9 cellular contexts compared by ENCODE assay signal in genomic region chr10:93071674-93072224, GRCh38. TPM values are rescaled to one million over a fixed set of nuclear protein-coding genes. Genes with fewer than 3 reads are reported as not detected.
DNase-seq lines count a peak whose midpoint lies in the region; ATAC-seq, FAIRE-seq and TF ChIP-seq lines count a peak whose summit lies in the region.
"Had no signal": no experiment of that assay in that cellular context is flagged by ENCODE, and none has a peak within 500 bp of the region (broad histone marks: within the 10 kb centered on the region; RNA-seq: fewer than 3 reads in every experiment).

No MANE protein-coding gene starts in this region.

- no peak for TF ChIP-seq CTCF in astrocyte (IDR thresholded peaks at IDR 0.05; ENCODE audit: insufficient read depth, low read depth, low read length)
- no peak for TF ChIP-seq CTCF in liver (IDR thresholded peaks at IDR 0.05; ENCODE audit: low read depth, low read length, missing input control)
- TF ChIP-seq CTCF in thyroid gland (IDR thresholded peaks at IDR 0.05), result no peak

- CTCF ChIA-PET in activated naive CD4-positive, alpha-beta T cell treated with anti-CD3 and anti-CD28 coated beads, Interleukin-2, amount 10 ng/mL, durations not matched to agents 7 days and 5 days (lab: Charles Lee), result interaction anchor here (2.3 kb wide), 1 partner anchor 10 kb away, joined by 7 read pairs; no protein-coding TSS in a partner anchor

- peaks cover 98% of the 10 kb centered on the region for H3K27me3 Mint-ChIP-seq in activated naive CD4-positive, alpha-beta T cell treated with anti-CD3 and anti-CD28 coated beads, Interleukin-2, amount 10 ng/mL, durations not matched to agents 7 days and 5 days
- H3K27me3 Mint-ChIP-seq in astrocyte (ENCODE audit: low read depth, unreplicated experiment), result peaks cover 85% of the 10 kb centered on the region

- peak overlapping the region; percentile 29 for H3K4me3 ChIP-seq in astrocyte (ENCODE audit: insufficient read depth, low read depth, low read length)
- peak overlapping the region; percentile 54 to 68 (median 64) for H3K4me3 ChIP-seq in liver (ENCODE audit: low read depth in 1 of 3, low read length in 3 of 3)
- H3K4me3 ChIP-seq in thyroid gland (replicated peaks in 1 of 3), result peak overlapping the region in 2 of 3 donors; percentile 28 to 30
- H3K4me3 ChIP-seq in HAP-1, result no peak overlapping the region

- intact Hi-C loops in thyroid gland (cut with DNase I), result loop anchor here (10.0 kb wide), 1 partner anchor 283 kb away; no protein-coding TSS in a partner anchor

- H3K4me1 ChIP-seq in astrocyte (ENCODE audit: insufficient read depth, low read length), result peaks cover 23% of the 10 kb centered on the region
- peaks cover 30 to 68% (median 53%) of the 10 kb centered on the region in 4 donors for H3K4me1 ChIP-seq in liver (ENCODE audit: control insufficient read depth in 4 of 4, insufficient read depth in 4 of 4, low read length in 3 of 4)
- peaks cover 26 to 33% of the 10 kb centered on the region in 2 donors for H3K4me1 ChIP-seq in thyroid gland
- H3K4me1 ChIP-seq in HAP-1, result peaks cover 10% of the 10 kb centered on the region

- peak overlapping the region; percentile 30 for H3K27ac Mint-ChIP-seq in activated naive CD4-positive, alpha-beta T cell treated with anti-CD3 and anti-CD28 coated beads, Interleukin-2, amount 10 ng/mL, durations not matched to agents 7 days and 5 days
- no peak overlapping the region for H3K27ac Mint-ChIP-seq in astrocyte (ENCODE audit: unreplicated experiment)

- H3K9me3 ChIP-seq in astrocyte (ENCODE audit: insufficient read depth, low read depth, low read length) (no peaks in the 10 kb centered on the region), liver (ENCODE audit: control insufficient read depth in 4 of 4, low read length in 3 of 4) (no peaks in the 10 kb centered on the region), thyroid gland (no peaks in the 10 kb centered on the region), HAP-1 (no peaks in the 10 kb centered on the region)

- TF ChIP-seq RAD21 in liver (IDR thresholded peaks at IDR 0.05), result peak; percentile 14 to 39

- H3K4me1 Mint-ChIP-seq in activated naive CD4-positive, alpha-beta T cell treated with anti-CD3 and anti-CD28 coated beads, Interleukin-2, amount 10 ng/mL, durations not matched to agents 7 days and 5 days, result peaks cover 27% of the 10 kb centered on the region
- peaks cover 10% of the 10 kb centered on the region for H3K4me1 Mint-ChIP-seq in astrocyte (ENCODE audit: low read depth, unreplicated experiment)

- no peak for ATAC-seq in GM21390 (IDR thresholded peaks at IDR 0.05; ENCODE audit: unreplicated experiment)

- TF ChIP-seq POLR2A in thyroid gland (IDR thresholded peaks at IDR 0.05), result no peak

- peaks cover 90% of the 10 kb centered on the region for H3K27me3 ChIP-seq in astrocyte (ENCODE audit: insufficient read depth, low read length)
- H3K27me3 ChIP-seq in liver (ENCODE audit: control insufficient read depth in 4 of 4, insufficient read depth in 4 of 4, low read length in 3 of 4), result peaks cover 1 to 12% (median 3%) of the 10 kb centered on the region in 4 donors
- peaks cover 23% of the 10 kb centered on the region for H3K27me3 ChIP-seq in thyroid gland
- H3K27me3 ChIP-seq in HAP-1 (ENCODE audit: low read depth), result peaks cover 10% of the 10 kb centered on the region

- FAIRE-seq in astrocyte (lab: Jason Lieb, UNC), result no peak

- no peaks in the 10 kb centered on the region for H3K79me2 ChIP-seq in astrocyte (ENCODE audit: insufficient read depth, low read length)

- peaks cover 5% of the 10 kb centered on the region for H3K36me3 Mint-ChIP-seq in activated naive CD4-positive, alpha-beta T cell treated with anti-CD3 and anti-CD28 coated beads, Interleukin-2, amount 10 ng/mL, durations not matched to agents 7 days and 5 days
- peaks cover 3% of the 10 kb centered on the region for H3K36me3 Mint-ChIP-seq in astrocyte (ENCODE audit: low read depth, unreplicated experiment)

- H3K27ac ChIP-seq in astrocyte (ENCODE audit: low read depth, low read length), result no peak overlapping the region
- H3K27ac ChIP-seq in liver (ENCODE audit: low read depth in 1 of 2, low read length in 2 of 2), result peak overlapping the region; percentile 69 to 75
- H3K27ac ChIP-seq in thyroid gland, result no peak overlapping the region

- DNase-seq in activated naive CD4-positive, alpha-beta T cell treated with anti-CD3 and anti-CD28 coated beads, Interleukin-2, amount 10 ng/mL, durations not matched to agents 7 days and 5 days, result no peak
- DNase-seq in activated naive CD4-positive, alpha-beta T cell (lab: John Stamatoyannopoulos, UW), result no peak
- DNase-seq in astrocyte (ENCODE audit: low read depth) (no peak), thyroid gland (peak; percentile 34 to 39), NCI-H446 treated with DMSO at 0.1 percent for 48 hours (lab: John Stamatoyannopoulos, UW) (no peak), HAP-1 (ENCODE audit: low spot score in 2 of 2) (no peak)
- DNase-seq: effector CD4-positive, alpha-beta T cell had no signal

- no peaks in the 10 kb centered on the region for H4K20me1 ChIP-seq in astrocyte (ENCODE audit: insufficient read depth, low read length)

- no peak overlapping the region for H3K4me3 Mint-ChIP-seq in activated naive CD4-positive, alpha-beta T cell treated with anti-CD3 and anti-CD28 coated beads, Interleukin-2, amount 10 ng/mL, durations not matched to agents 7 days and 5 days
- peak overlapping the region; percentile 27 for H3K4me3 Mint-ChIP-seq in astrocyte (ENCODE audit: unreplicated experiment)

- H3K9ac ChIP-seq in astrocyte (ENCODE audit: low read length), result no peak overlapping the region
- H3K9ac ChIP-seq in liver (ENCODE audit: low read depth in 1 of 2, low read length in 2 of 2), result peak overlapping the region; percentile 5 to 59

- H2AFZ ChIP-seq in astrocyte (ENCODE audit: low read depth, low read length), result no peak overlapping the region

- no peaks in the 10 kb centered on the region for H3K9me3 Mint-ChIP-seq in activated naive CD4-positive, alpha-beta T cell treated with anti-CD3 and anti-CD28 coated beads, Interleukin-2, amount 10 ng/mL, durations not matched to agents 7 days and 5 days
- peaks cover 9% of the 10 kb centered on the region for H3K9me3 Mint-ChIP-seq in astrocyte (ENCODE audit: unreplicated experiment)

- in situ Hi-C loops in HAP-1 (cut with MboI; ENCODE audit: low sequenced_read_pairs), result loop anchor here (10.0 to 25.0 kb wide), 2 partner anchors 67 to 184 kb away; no protein-coding TSS in a partner anchor

- no peaks in the 10 kb centered on the region for H3K36me3 ChIP-seq in astrocyte (ENCODE audit: insufficient read depth, low read length)
- no peaks in the 10 kb centered on the region for H3K36me3 ChIP-seq in liver (ENCODE audit: control insufficient read depth in 4 of 4, insufficient read depth in 3 of 4, low read depth in 1 of 4, low read length in 3 of 4)
- no peaks in the 10 kb centered on the region for H3K36me3 ChIP-seq in thyroid gland
- no peaks in the 10 kb centered on the region for H3K36me3 ChIP-seq in HAP-1 (replicated peaks)

- peak overlapping the region; percentile 75 for H3K4me2 ChIP-seq in astrocyte (ENCODE audit: low read length)

- 1% methylated on average over 37 of the region's 37 CpGs for WGBS in liver
- 4 to 12% methylated on average over 14 to 29 of the region's 37 CpGs for WGBS in thyroid gland, 2 donors

TF ChIP-seq in liver, 16 proteins besides CTCF, POLR2A, EP300 and RAD21 (continues in another document):
- TF ChIP-seq GABPA (IDR thresholded peaks at IDR 0.05 in 1 of 2, conservative IDR thresholded peaks at IDR 0.05 in 1 of 2) (peak in 1 of 2 donors; percentile 37), FOXA2 (IDR thresholded peaks at IDR 0.05) (peak; percentile 21), RXRA (IDR thresholded peaks at IDR 0.05) (peak; percentile 99), TAF1 (conservative IDR thresholded peaks at IDR 0.05) (peak; percentile 25), FOXA1 (IDR thresholded peaks at IDR 0.05) (peak; percentile 20), MAX (IDR thresholded peaks at IDR 0.05) (peak; percentile 62), YY1 (IDR thresholded peaks at IDR 0.05) (peak; percentile 56), ZBTB33 (IDR thresholded peaks at IDR 0.05) (peak; percentile 54), EGR1 (IDR thresholded peaks at IDR 0.05; ENCODE audit: low read depth in 2 of 2) (peak in 1 of 2 donors; percentile 14), HNF4A (conservative IDR thresholded peaks at IDR 0.05) (peak; percentile 72 to 79), SP1 (IDR thresholded peaks at IDR 0.05) (peak; percentile 86), JUND (IDR thresholded peaks at IDR 0.05) (peak in 1 of 2 donors; percentile 44), HNF4G (IDR thresholded peaks at IDR 0.05) (no peak), NR2F2 (IDR thresholded peaks at IDR 0.05) (peak; percentile 54)

RNA-seq across cellular contexts. Expression of gene CYP26A1, which starts 1.9 kb away (rescaled TPM):
- total RNA-seq in astrocyte (0.18 and 0.53 TPM in 2 replicates), liver (under 1 TPM in 1 of 2 donors, not detected in 1; 0.08 TPM), thyroid gland (not detected)
- polyA plus RNA-seq in liver, result 1 to 10 TPM in 1 of 2 donors, under 1 TPM in 1; 0.29 to 1.4 TPM

RNA-seq across cellular contexts. Expression of gene CYP26C1, which starts 11.2 kb away (rescaled TPM):
- total RNA-seq in astrocyte (not detected in 2 replicates), liver (under 1 TPM; 0.09 to 0.25 TPM), thyroid gland (under 1 TPM in 3 of 4 donors, not detected in 1; 0.13 to 0.22 (median 0.20) TPM)
- not detected for polyA plus RNA-seq in liver

Comparison
In these comparisons a context has a peak if more than half of its experiments do, and no peak if none do; other contexts are left out.
1. DNase-seq: peak in thyroid gland (2 of 2); none in activated naive CD4-positive, alpha-beta T cell treated with anti-CD3 and anti-CD28 coated beads, Interleukin-2, amount 10 ng/mL, durations not matched to agents 7 days and 5 days (single experiment), activated naive CD4-positive, alpha-beta T cell (0 of 4), astrocyte (single experiment), NCI-H446 treated with DMSO at 0.1 percent for 48 hours (single experiment) and HAP-1 (0 of 2).
2. H3K27ac ChIP-seq: peak in liver (2 of 2); none in astrocyte (single experiment) and thyroid gland (0 of 3).